In the genomic region with DNA sequence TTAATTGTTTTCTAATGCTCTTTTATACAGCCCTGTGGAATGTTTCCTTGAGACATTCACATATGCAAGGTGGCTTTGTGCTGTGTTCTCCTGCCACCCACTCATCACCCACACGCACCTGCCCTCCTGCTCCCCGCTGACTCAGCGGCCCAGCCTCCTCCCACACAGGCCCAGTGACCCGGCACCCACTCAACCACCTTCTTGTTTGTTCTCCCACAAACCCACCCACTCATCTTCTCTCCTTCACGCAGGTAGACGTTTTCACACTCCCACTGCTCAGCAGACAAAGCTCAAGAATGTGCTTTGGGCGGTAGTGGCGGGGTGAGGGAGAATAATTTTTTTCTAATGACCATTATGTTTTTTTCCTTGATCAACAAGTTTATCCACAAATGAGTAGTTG, we compare ENCODE assay signal across 13 cellular contexts. TPM values are rescaled to one million over a fixed set of nuclear protein-coding genes. Genes with fewer than 3 reads are reported as not detected.
A peak's percentile ranks its signal among the peaks of the same experiment; 100 is the strongest.
DNase-seq lines count a peak whose midpoint lies in the region; ATAC-seq and TF ChIP-seq lines count a peak whose summit lies in the region.
"Had no signal": no experiment of that assay in that cellular context is flagged by ENCODE, and none has a peak within 500 bp of the region (broad histone marks: within the 10 kb centered on the region; RNA-seq: fewer than 3 reads in every experiment).

No MANE protein-coding gene starts in this region.

- no peaks in the 10 kb centered on the region for H3K4me1 ChIP-seq in sigmoid colon

- ATAC-seq in GM21529 (IDR thresholded peaks at IDR 0.05; ENCODE audit: unreplicated experiment), result peak; percentile 66
- peak; percentile 54 for ATAC-seq in central memory CD8-positive, alpha-beta T cell (replicated peaks; ENCODE audit: extremely low read depth, poor library complexity, severe bottlenecking)

- intact Hi-C loops in sigmoid colon (cut with DNase I), result no loop called here

- TF ChIP-seq CTCF in sigmoid colon (IDR thresholded peaks at IDR 0.05), result no peak

- peaks cover 28% of the 10 kb centered on the region for H3K4me1 Mint-ChIP-seq in central memory CD8-positive, alpha-beta T cell

- H3K4me3 ChIP-seq in sigmoid colon, result no peak overlapping the region
- H3K4me3 ChIP-seq: PC-9 had no signal

- TF ChIP-seq EP300 in sigmoid colon (IDR thresholded peaks at IDR 0.05), result no peak

- H3K36me3 Mint-ChIP-seq in central memory CD8-positive, alpha-beta T cell (ENCODE audit: insufficient read depth), result peaks cover 2% of the 10 kb centered on the region

- WGBS in sigmoid colon, 2 donors, result 64 to 88% methylated on average over 8 of the region's 8 CpGs

- TF ChIP-seq POLR2A in sigmoid colon (IDR thresholded peaks at IDR 0.05), result no peak

- DNase-seq in SW480 (ENCODE audit: low spot score) (peak; percentile 13), inferior parietal cortex (ENCODE audit: extremely low spot score) (no peak), sigmoid colon (no peak), substantia nigra (lab: John Stamatoyannopoulos, UW) (no peak), DMS114 treated with DMSO at 0.1 percent for 48 hours (lab: John Stamatoyannopoulos, UW; ENCODE audit: unreplicated experiment) (no peak)
- no peak for DNase-seq in central memory CD8-positive, alpha-beta T cell (ENCODE audit: low spot score in 2 of 2)
- DNase-seq in stimulated activated CD4-positive, alpha-beta T cell treated with anti-CD3 and anti-CD28 coated beads, TNF-alpha, amount 100 ng/mL, for 24 hours (ENCODE audit: low read depth in 3 of 3), result peak in 2 of 3 experiments; percentile 16 to 21
- DNase-seq: Calu3, hippocampal formation, NCI-H1694 treated with DMSO at 0.1 percent for 48 hours, PC-9 had no signal

- H3K27me3 ChIP-seq in sigmoid colon, result no peaks in the 10 kb centered on the region

- no peaks in the 10 kb centered on the region for H3K36me3 ChIP-seq in sigmoid colon

- H3K4me3 Mint-ChIP-seq in central memory CD8-positive, alpha-beta T cell, result no peak overlapping the region
- H3K4me3 Mint-ChIP-seq: dendritic cell treated with granulocyte-macrophage colony-stimulating factor and Interleukin-4, amounts not matched to agents 40 ng/mL and 50 ng/mL, for 4 days had no signal

- no peak overlapping the region for H3K27ac ChIP-seq in sigmoid colon
- no peak overlapping the region for H3K27ac ChIP-seq in substantia nigra (ENCODE audit: low read depth, low read length, poor library complexity, severe bottlenecking)
- H3K27ac ChIP-seq: PC-9 had no signal

- peak overlapping the region; percentile 35 for H3K27ac Mint-ChIP-seq in central memory CD8-positive, alpha-beta T cell (ENCODE audit: low read depth)
- H3K27ac Mint-ChIP-seq: dendritic cell treated with granulocyte-macrophage colony-stimulating factor and Interleukin-4, amounts not matched to agents 40 ng/mL and 50 ng/mL, for 4 days had no signal

- peaks cover 18% of the 10 kb centered on the region for H3K9me3 Mint-ChIP-seq in central memory CD8-positive, alpha-beta T cell

- H3K9me3 ChIP-seq in sigmoid colon, result peaks cover 0 to 6% (median under 1%) of the 10 kb centered on the region in 4 donors

- no peaks in the 10 kb centered on the region for H3K27me3 Mint-ChIP-seq in central memory CD8-positive, alpha-beta T cell
- H3K27me3 Mint-ChIP-seq: dendritic cell treated with granulocyte-macrophage colony-stimulating factor and Interleukin-4, amounts not matched to agents 40 ng/mL and 50 ng/mL, for 4 days had no signal

RNA-seq across cellular contexts. Expression of a gene that starts 28.6 kb away (rescaled TPM):
- 1 to 10 TPM; 3.1 to 6.8 (median 4.7) TPM for total RNA-seq in sigmoid colon
- 1 to 10 TPM in 1 of 3 donors, under 1 TPM in 2; 0.23 to 2.4 (median 0.60) TPM for polyA plus RNA-seq in sigmoid colon

Comparison
In these comparisons a context has a peak if more than half of its experiments do, and no peak if none do; other contexts are left out.
1. DNase-seq: peak in SW480 (single experiment) and stimulated activated CD4-positive, alpha-beta T cell treated with anti-CD3 and anti-CD28 coated beads, TNF-alpha, amount 100 ng/mL, for 24 hours (2 of 3); none in central memory CD8-positive, alpha-beta T cell (0 of 2), inferior parietal cortex (single experiment), sigmoid colon (single experiment), substantia nigra (0 of 49) and DMS114 treated with DMSO at 0.1 percent for 48 hours (single experiment).